Comparison of ENCODE assay signal across 14 cellular contexts in genomic region chr6:125503181-125503580, GRCh38.
DNase-seq lines count a peak whose midpoint lies in the region; ATAC-seq and TF ChIP-seq lines count a peak whose summit lies in the region.
"Had no signal": no experiment of that assay in that cellular context is flagged by ENCODE, and none has a peak within 500 bp of the region (broad histone marks: within the 10 kb centered on the region; RNA-seq: fewer than 3 reads in every experiment).

No MANE protein-coding gene starts in this region.

- H3K9ac ChIP-seq in OCI-LY1 (ENCODE audit: low read length) (no peak overlapping the region), mesendoderm (ENCODE audit: low read length) (no peak overlapping the region)
- H3K9ac ChIP-seq: BLaER1 had no signal

- no peak overlapping the region for H3K4me3 ChIP-seq in OCI-LY1 (ENCODE audit: low read depth, low read length, poor library complexity, severe bottlenecking)
- H3K4me3 ChIP-seq in mesendoderm (ENCODE audit: low read length), result no peak overlapping the region
- H3K4me3 ChIP-seq: BLaER1, GM12878 had no signal

- H3K4me1 ChIP-seq in OCI-LY1 (ENCODE audit: insufficient read depth, low read length, severe bottlenecking) (peaks cover 79% of the 10 kb centered on the region), mesendoderm (ENCODE audit: control insufficient read depth, low read depth, low read length) (no peaks in the 10 kb centered on the region)

- no peak overlapping the region for H3K56ac ChIP-seq in mesendoderm (ENCODE audit: low read length)

- WGBS in mesendoderm (ENCODE audit: extremely low coverage, insufficient coverage, low lambda C conversion rate), result no CpG with 5 or more reads among the region's 3 CpGs

- no peak overlapping the region for H2BK5ac ChIP-seq in mesendoderm (ENCODE audit: low read length)

- H4K20me1 ChIP-seq in OCI-LY1 (ENCODE audit: insufficient read depth, low read length), result no peaks in the 10 kb centered on the region
- H4K20me1 ChIP-seq: BLaER1 had no signal

- peak overlapping the region; percentile 54; the same call in 1 of the 2 replicates for H2AFZ ChIP-seq in OCI-LY1 (ENCODE audit: low read length)

- no peak overlapping the region for H3K18ac ChIP-seq in mesendoderm (ENCODE audit: low read length)

- no peaks in the 10 kb centered on the region for H3K9me2 ChIP-seq in OCI-LY1 (ENCODE audit: low read depth, low read length)

- no peaks in the 10 kb centered on the region for H3F3A ChIP-seq in OCI-LY1 (ENCODE audit: insufficient read depth, low read length)

- no peaks in the 10 kb centered on the region for H3K9me3 ChIP-seq in OCI-LY1 (ENCODE audit: low read length)

- H3K27ac ChIP-seq in OCI-LY1 (ENCODE audit: low read depth, low read length, poor library complexity, severe bottlenecking) (peak overlapping the region; percentile 20), mesendoderm (ENCODE audit: low read depth, low read length) (no peak overlapping the region)
- H3K27ac ChIP-seq: 22Rv1, BLaER1 had no signal

- no peaks in the 10 kb centered on the region for H3K79me1 ChIP-seq in mesendoderm (ENCODE audit: low read length)

- H2AK5ac ChIP-seq in mesendoderm (ENCODE audit: low read length), result no peak overlapping the region

- no peak overlapping the region for H4K5ac ChIP-seq in mesendoderm (ENCODE audit: low read length)

- DNase-seq in DMS 273 (lab: John Stamatoyannopoulos, UW; ENCODE audit: unreplicated experiment) (peak; percentile 8), DMS 273 treated with DMSO at 0.1 percent for 48 hours (lab: John Stamatoyannopoulos, UW) (no peak), NCI-H2171 (lab: John Stamatoyannopoulos, UW) (peak; percentile 28), mesendoderm (no peak), left lobe of liver (ENCODE audit: low spot score) (no peak)
- DNase-seq: AML-193; CD4-positive, CD25-positive, alpha-beta regulatory T cell; DMS79 had no signal

- H3K4ac ChIP-seq in mesendoderm (ENCODE audit: low read depth, low read length), result peak overlapping the region; percentile 31

- H3K36me3 ChIP-seq in OCI-LY1 (ENCODE audit: insufficient read depth, low read length) (no peaks in the 10 kb centered on the region), mesendoderm (ENCODE audit: control insufficient read depth, insufficient read depth, low read length) (no peaks in the 10 kb centered on the region)
- H3K36me3 ChIP-seq: BLaER1 had no signal

- H2BK15ac ChIP-seq in mesendoderm (replicated peaks; ENCODE audit: low read depth), result no peak overlapping the region

- H4K8ac ChIP-seq in mesendoderm (ENCODE audit: low read depth, low read length), result no peak overlapping the region

- no peak for TF ChIP-seq CTCF in OCI-LY1 (IDR thresholded peaks at IDR 0.05; ENCODE audit: low read length)

- ATAC-seq in left lobe of liver (no peak), GM18511 (IDR thresholded peaks at IDR 0.05; ENCODE audit: unreplicated experiment) (no peak), HG02852 (IDR thresholded peaks at IDR 0.05; ENCODE audit: unreplicated experiment) (no peak)
- ATAC-seq: GM12878 had no signal

- peak overlapping the region; percentile 14; the same call in 1 of the 2 replicates for H3K4me2 ChIP-seq in OCI-LY1 (ENCODE audit: low read length)
- no peak overlapping the region for H3K4me2 ChIP-seq in mesendoderm (ENCODE audit: low read length)
- H3K4me2 ChIP-seq: BLaER1 had no signal

- no peaks in the 10 kb centered on the region for H3K27me3 ChIP-seq in OCI-LY1 (ENCODE audit: insufficient read depth, low read length)
- H3K27me3 ChIP-seq in mesendoderm (ENCODE audit: insufficient read depth, low read length, poor library complexity), result no peaks in the 10 kb centered on the region
- H3K27me3 ChIP-seq: BLaER1 had no signal

- no peak overlapping the region for H2BK120ac ChIP-seq in mesendoderm (ENCODE audit: low read depth, low read length)

- H3K23ac ChIP-seq in mesendoderm (ENCODE audit: low read length), result no peak overlapping the region

- H3K79me2 ChIP-seq in OCI-LY1 (ENCODE audit: insufficient read depth, low read length) (no peaks in the 10 kb centered on the region), mesendoderm (ENCODE audit: control insufficient read depth, insufficient read depth, low read length) (no peaks in the 10 kb centered on the region)

Comparison
In these comparisons a context has a peak if more than half of its experiments do, and no peak if none do; other contexts are left out.
1. DNase-seq: peak in DMS 273 (single experiment) and NCI-H2171 (single experiment); none in DMS 273 treated with DMSO at 0.1 percent for 48 hours (single experiment), mesendoderm (single experiment) and left lobe of liver (single experiment).